Comparison of ENCODE assay signal across 23 cellular contexts in the genomic region with DNA sequence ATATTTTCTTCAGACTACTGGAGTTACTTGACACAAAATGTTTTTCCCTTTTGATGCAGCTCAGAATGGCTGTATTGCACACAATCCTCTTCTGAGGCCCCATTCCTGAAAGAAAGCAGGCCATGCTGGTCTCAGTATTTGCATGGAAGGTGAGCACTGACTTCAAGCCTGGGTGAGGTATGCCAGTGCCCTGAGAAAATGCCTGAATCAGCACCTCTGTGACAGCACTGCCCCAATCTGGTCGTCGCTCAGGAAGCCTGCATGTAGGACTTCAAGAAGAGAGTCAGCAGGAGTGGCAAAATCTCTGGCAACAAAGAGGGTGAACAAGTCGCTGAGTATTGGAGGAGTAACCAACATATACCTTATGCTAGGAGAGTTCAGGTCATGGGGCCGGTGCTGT.
"Had no signal": no experiment of that assay in that cellular context is flagged by ENCODE, and none has a peak within 500 bp of the region (broad histone marks: within the 10 kb centered on the region; RNA-seq: fewer than 3 reads in every experiment).

No MANE protein-coding gene starts in this region.

- H3K79me2 ChIP-seq: hepatocyte had no signal

- H3K36me3 Mint-ChIP-seq: naive thymus-derived CD8-positive, alpha-beta T cell; stimulated activated effector memory CD8-positive, alpha-beta T cell treated with anti-CD3 and anti-CD28 coated beads, Interleukin-12 subunit alpha, Interleukin-12 subunit beta, amount 100 ng/mL, for 72 hours had no signal

- FAIRE-seq: small intestine, urothelium cell line had no signal

- H3K4me1 ChIP-seq: left ventricle myocardium inferior, right atrium auricular region, spleen, upper lobe of right lung had no signal

- H3K27me3 Mint-ChIP-seq: naive thymus-derived CD8-positive, alpha-beta T cell; progenitor cell of endocrine pancreas; stimulated activated naive CD8-positive, alpha-beta T cell treated with anti-CD3 and anti-CD28 coated beads, Interleukin-15, Interleukin-2, amounts not matched to agents 100 ng/mL and 50 ng/mL, for 24 hours had no signal

- H3K9me3 Mint-ChIP-seq: naive thymus-derived CD8-positive, alpha-beta T cell; stimulated activated effector memory CD8-positive, alpha-beta T cell treated with anti-CD3 and anti-CD28 coated beads, Interleukin-12 subunit alpha, Interleukin-12 subunit beta, amount 100 ng/mL, for 72 hours; stimulated activated naive CD8-positive, alpha-beta T cell treated with anti-CD3 and anti-CD28 coated beads, Interleukin-15, Interleukin-2, amounts not matched to agents 100 ng/mL and 50 ng/mL, for 24 hours had no signal

- H3K9me3 ChIP-seq: left ventricle myocardium inferior, neutrophil, right atrium auricular region, spleen, suprapubic skin, thoracic aorta, tibial artery, upper lobe of right lung had no signal

- H3K36me3 ChIP-seq: left ventricle myocardium inferior, neutrophil, right atrium auricular region, spleen, suprapubic skin, thoracic aorta, tibial artery, upper lobe of right lung had no signal

- H3K4me3 Mint-ChIP-seq: naive thymus-derived CD8-positive, alpha-beta T cell; nephron; neural crest cell; stimulated activated effector memory CD8-positive, alpha-beta T cell treated with anti-CD3 and anti-CD28 coated beads, Interleukin-12 subunit alpha, Interleukin-12 subunit beta, amount 100 ng/mL, for 72 hours; stimulated activated naive CD8-positive, alpha-beta T cell treated with anti-CD3 and anti-CD28 coated beads, Interleukin-15, Interleukin-2, amounts not matched to agents 100 ng/mL and 50 ng/mL, for 24 hours had no signal

- H3K27ac Mint-ChIP-seq: naive thymus-derived CD8-positive, alpha-beta T cell; nephron; progenitor cell of endocrine pancreas; stimulated activated effector memory CD8-positive, alpha-beta T cell treated with anti-CD3 and anti-CD28 coated beads, Interleukin-12 subunit alpha, Interleukin-12 subunit beta, amount 100 ng/mL, for 72 hours; stimulated activated naive CD8-positive, alpha-beta T cell treated with anti-CD3 and anti-CD28 coated beads, Interleukin-15, Interleukin-2, amounts not matched to agents 100 ng/mL and 50 ng/mL, for 24 hours had no signal

- H3K4me2 ChIP-seq: hepatocyte had no signal

- H2AFZ ChIP-seq: hepatocyte had no signal

- H3K4me3 ChIP-seq: hepatocyte, left ventricle myocardium inferior, lung, right atrium auricular region, spleen, suprapubic skin, thoracic aorta, tibial artery, upper lobe of right lung had no signal

- H3K4me1 Mint-ChIP-seq: stimulated activated effector memory CD8-positive, alpha-beta T cell treated with anti-CD3 and anti-CD28 coated beads, Interleukin-12 subunit alpha, Interleukin-12 subunit beta, amount 100 ng/mL, for 72 hours had no signal

- H3K27me3 ChIP-seq: hepatocyte, neutrophil, right atrium auricular region, spleen, suprapubic skin, tibial artery, upper lobe of right lung had no signal

- DNase-seq: islet precursor cell; left ventricle myocardium inferior; naive thymus-derived CD8-positive, alpha-beta T cell; occipital lobe; small intestine; spleen; stimulated activated CD4-positive, alpha-beta T cell treated with anti-CD3 and anti-CD28 coated beads, Interleukin-4, amount 100 ng/mL, for 24 hours; stimulated activated naive CD4-positive, alpha-beta T cell; tibial artery; upper lobe of right lung had no signal

- ATAC-seq: naive thymus-derived CD8-positive, alpha-beta T cell; sciatic nerve; stimulated activated effector memory CD8-positive, alpha-beta T cell treated with anti-CD3 and anti-CD28 coated beads, Interleukin-12 subunit alpha, Interleukin-12 subunit beta, amount 100 ng/mL, for 72 hours; upper lobe of right lung had no signal

- H3K27ac ChIP-seq: hepatocyte, left ventricle myocardium inferior, neutrophil, right atrium auricular region, spleen, suprapubic skin, thoracic aorta, tibial artery, upper lobe of right lung had no signal
